ENCODE assay signal across 1 cellular context in genomic region chr12:6851921-6852650, GRCh38.
A peak's percentile ranks its signal among the peaks of the same experiment; 100 is the strongest.
TF ChIP-seq lines count a peak whose summit lies in the region.

TSS of gene USP5 (plus strand) at chr12:6852150. CDS start at chr12:6852180, 30 bp downstream.

TF ChIP-seq in HepG2, 621 proteins besides CTCF, POLR2A, EP300 and RAD21 (continued from another document):
- peak; percentile 89 for TF ChIP-seq THAP9 (CRISPR knock-in tag; IDR thresholded peaks at IDR 0.05; ENCODE audit: borderline replicate concordance)
- peak; percentile 26; the same call in 1 of the 2 replicates for TF ChIP-seq ZC3H4 (CRISPR knock-in tag; IDR thresholded peaks at IDR 0.05; ENCODE audit: borderline replicate concordance)
- peak; percentile 93; the same call in 1 of the 2 replicates for TF ChIP-seq ZNF513 (CRISPR knock-in tag; conservative IDR thresholded peaks at IDR 0.05)
- no peak for TF ChIP-seq ZNF7 (CRISPR knock-in tag; IDR thresholded peaks at IDR 0.05)
- TF ChIP-seq MTA1 (CRISPR knock-in tag; IDR thresholded peaks at IDR 0.05; ENCODE audit: borderline replicate concordance) = no peak
- no peak for TF ChIP-seq DBP (CRISPR knock-in tag; IDR thresholded peaks at IDR 0.05; ENCODE audit: not compliant biosample characterization)
- no peak for TF ChIP-seq AHDC1 (CRISPR knock-in tag; IDR thresholded peaks at IDR 0.05; ENCODE audit: borderline replicate concordance)
- peak; percentile 98 for TF ChIP-seq ZNF597 (CRISPR knock-in tag; IDR thresholded peaks at IDR 0.05)
- TF ChIP-seq ZZZ3 (CRISPR knock-in tag; IDR thresholded peaks at IDR 0.05; ENCODE audit: borderline replicate concordance) = peak; percentile 55; the same call in 1 of the 2 replicates
- no peak for TF ChIP-seq ATF6 (CRISPR knock-in tag; conservative IDR thresholded peaks at IDR 0.05)
- TF ChIP-seq SP4 (CRISPR knock-in tag; IDR thresholded peaks at IDR 0.05) = peak; percentile 75
- TF ChIP-seq GTF3A (CRISPR knock-in tag; conservative IDR thresholded peaks at IDR 0.05) = no peak
- no peak for TF ChIP-seq RERE (CRISPR knock-in tag; IDR thresholded peaks at IDR 0.05; ENCODE audit: low read depth)
- TF ChIP-seq ZNF451 (CRISPR knock-in tag; IDR thresholded peaks at IDR 0.05) = no peak; the same call in 1 of the 2 replicates
- peak; percentile 74 for TF ChIP-seq ZBTB40 (IDR thresholded peaks at IDR 0.05)
- peak; percentile 89 for TF ChIP-seq ZBTB40 (CRISPR knock-in tag; IDR thresholded peaks at IDR 0.05)
- TF ChIP-seq ZNF207 (IDR thresholded peaks at IDR 0.05; ENCODE audit: borderline replicate concordance) = no peak
